ENCODE assay signal across 12 cellular contexts in genomic region chr19:7417671-7418324, GRCh38.
A peak's percentile ranks its signal among the peaks of the same experiment; 100 is the strongest.
DNase-seq lines count a peak whose midpoint lies in the region; ATAC-seq and TF ChIP-seq lines count a peak whose summit lies in the region.
"Had no signal": no experiment of that assay in that cellular context is flagged by ENCODE, and none has a peak within 500 bp of the region (broad histone marks: within the 10 kb centered on the region; RNA-seq: fewer than 3 reads in every experiment).

No MANE protein-coding gene starts in this region.

- no peak overlapping the region for H3K27ac ChIP-seq in H9 (ENCODE audit: insufficient read length, low read depth, low read length)
- H3K27ac ChIP-seq in suprapubic skin: no peak overlapping the region
- H3K27ac ChIP-seq: BLaER1 had no signal

- H3K18ac ChIP-seq in H9 (ENCODE audit: insufficient read length, low read depth, low read length): no peak overlapping the region

- H3K4me3 ChIP-seq in mucosa of descending colon (no peak overlapping the region), suprapubic skin (no peak overlapping the region)
- H3K4me3 ChIP-seq: BLaER1 had no signal

- peak overlapping the region; percentile 53 to 90 (median 90); a peak in 5 of 7 replicates for H3K27ac Mint-ChIP-seq in H9
- H3K27ac Mint-ChIP-seq in brain: peak overlapping the region in 3 of 5 experiments; percentile 31 to 80 (median 49)
- H3K27ac Mint-ChIP-seq: natural killer cell treated with Interleukin-12 subunit alpha and Interleukin-12 subunit beta and Interleukin-15 and Interleukin-18, amount 100 ng/mL, for 72 hours had no signal

- TF ChIP-seq CTCF in H9 (conservative IDR thresholded peaks at IDR 0.05) (no peak), brain (conservative IDR thresholded peaks at IDR 0.05) (no peak), mucosa of descending colon (IDR thresholded peaks at IDR 0.05) (no peak), suprapubic skin (IDR thresholded peaks at IDR 0.05) (no peak)

- H3K4me1 ChIP-seq in H9 (ENCODE audit: insufficient read depth, low read length) (no peaks in the 10 kb centered on the region), mucosa of descending colon (ENCODE audit: low read depth) (no peaks in the 10 kb centered on the region), suprapubic skin (peaks cover 16% of the 10 kb centered on the region)

- H2BK120ac ChIP-seq in H9 (ENCODE audit: low read depth, low read length, poor library complexity, severe bottlenecking): no peak overlapping the region

- no peak overlapping the region for H2AK5ac ChIP-seq in H9 (ENCODE audit: insufficient read length, low read length)

- no peak overlapping the region for H3K4ac ChIP-seq in H9 (ENCODE audit: low read depth, low read length)

- no peak overlapping the region for H2AFZ ChIP-seq in H9 (ENCODE audit: low read length)

- no peaks in the 10 kb centered on the region for H3K9me3 ChIP-seq in H9 (ENCODE audit: control insufficient read depth, low read depth, low read length)
- H3K9me3 ChIP-seq in mucosa of descending colon: no peaks in the 10 kb centered on the region
- no peaks in the 10 kb centered on the region for H3K9me3 ChIP-seq in suprapubic skin
- H3K9me3 ChIP-seq: BLaER1 had no signal

- H3K23ac ChIP-seq in H9 (ENCODE audit: insufficient read length, low read depth, low read length): no peak overlapping the region

- H3K4me1 Mint-ChIP-seq in H9 (peaks cover 16 to 17% of the 10 kb centered on the region in 2 experiments), brain (peaks cover 14% of the 10 kb centered on the region)

- no peak overlapping the region for H2BK15ac ChIP-seq in H9 (ENCODE audit: low read depth, low read length)

- no peak overlapping the region for H2BK12ac ChIP-seq in H9 (ENCODE audit: insufficient read length, low read depth, low read length)

- H3K56ac ChIP-seq in H9 (ENCODE audit: insufficient read length, low read depth, low read length): no peak overlapping the region

- H4K8ac ChIP-seq in H9 (replicated peaks; ENCODE audit: insufficient read length, low read depth, low read length): no peak overlapping the region

- peak; percentile 8 for ATAC-seq in mucosa of descending colon
- ATAC-seq: natural killer cell treated with Interleukin-12 subunit alpha and Interleukin-12 subunit beta and Interleukin-15 and Interleukin-18, amount 100 ng/mL, for 72 hours had no signal

- H4K20me1 ChIP-seq in H9 (ENCODE audit: control insufficient read depth, insufficient read depth, insufficient read length): no peaks in the 10 kb centered on the region

- H4K91ac ChIP-seq in H9 (ENCODE audit: insufficient read length, low read depth, low read length): no peak overlapping the region

- peak; percentile 64 for DNase-seq in AG08396 (ENCODE audit: low spot score)
- no peak for DNase-seq in H9
- DNase-seq in mucosa of descending colon: no peak
- DNase-seq in NCI-H748 treated with DMSO at 0.1 percent for 48 hours (lab: John Stamatoyannopoulos, UW): no peak
- no peak for DNase-seq in suprapubic skin (ENCODE audit: low spot score in 2 of 2)
- DNase-seq in SIG-M5 treated with dmso at 0.1 percent for 504 hours (lab: John Stamatoyannopoulos, UW; ENCODE audit: unreplicated experiment): no peak
- DNase-seq in Ammon's horn (ENCODE audit: low spot score): no peak
- DNase-seq: activated T-cell treated with anti-CD3 and anti-CD28 coated beads for 4 hours, immature natural killer cell had no signal

- no peak overlapping the region for H3K4me2 ChIP-seq in H9 (ENCODE audit: insufficient read depth, insufficient read length, low read length)
- H3K4me2 ChIP-seq: BLaER1 had no signal

- H3K27me3 Mint-ChIP-seq in H9 (ENCODE audit: low read depth) (no peaks in the 10 kb centered on the region; the same call in 1 of the 2 replicates), brain (no peaks in the 10 kb centered on the region)
- H3K27me3 Mint-ChIP-seq: natural killer cell treated with Interleukin-12 subunit alpha and Interleukin-12 subunit beta and Interleukin-15 and Interleukin-18, amount 100 ng/mL, for 72 hours had no signal

- H2BK5ac ChIP-seq in H9 (ENCODE audit: insufficient read length, low read length): no peak overlapping the region

- no peaks in the 10 kb centered on the region for H3K27me3 ChIP-seq in H9 (ENCODE audit: insufficient read depth, low read length)
- no peaks in the 10 kb centered on the region for H3K27me3 ChIP-seq in suprapubic skin
- H3K27me3 ChIP-seq: BLaER1 had no signal

- intact Hi-C loops in mucosa of descending colon (cut with DNase I, micrococcal nuclease): no loop called here

- TF ChIP-seq POLR2A in suprapubic skin (IDR thresholded peaks at IDR 0.05): no peak

- no peak overlapping the region for H4K5ac ChIP-seq in H9 (ENCODE audit: insufficient read length, low read depth, low read length)

- H3K36me3 ChIP-seq in mucosa of descending colon (ENCODE audit: low read depth): no peaks in the 10 kb centered on the region
- no peaks in the 10 kb centered on the region for H3K36me3 ChIP-seq in suprapubic skin

- peaks cover 0 to 9% (median 3%) of the 10 kb centered on the region in 3 experiments; a peak in 5 of 7 replicates for H3K36me3 Mint-ChIP-seq in H9 (ENCODE audit: insufficient read depth in 1 of 3, low read depth in 3 of 3)
- peaks cover 53% of the 10 kb centered on the region for H3K36me3 Mint-ChIP-seq in brain

- H3K79me1 ChIP-seq in H9 (ENCODE audit: insufficient read depth, low read depth, low read length, poor library complexity, severe bottlenecking): no peaks in the 10 kb centered on the region

- peaks cover 3% of the 10 kb centered on the region; the same call in 1 of the 2 replicates for H3K79me2 ChIP-seq in H9 (ENCODE audit: insufficient read depth, low read length)

- no peaks in the 10 kb centered on the region for H3K23me2 ChIP-seq in H9 (ENCODE audit: insufficient read length, low read depth, low read length, poor library complexity, severe bottlenecking)

- no peak overlapping the region for H3T11ph ChIP-seq in H9 (ENCODE audit: low read length)

- H2BK20ac ChIP-seq in H9 (ENCODE audit: low read depth, low read length, poor library complexity, severe bottlenecking): no peak overlapping the region

- H3K4me3 Mint-ChIP-seq in H9 (no peak overlapping the region; a peak in 3 of 5 replicates), brain (no peak overlapping the region)
- H3K4me3 Mint-ChIP-seq: immature natural killer cell; natural killer cell treated with Interleukin-12 subunit alpha and Interleukin-12 subunit beta and Interleukin-15 and Interleukin-18, amount 100 ng/mL, for 72 hours had no signal

- no peak overlapping the region for H3K9ac ChIP-seq in H9 (ENCODE audit: extremely low read depth, insufficient read length, low read length)
- H3K9ac ChIP-seq: BLaER1 had no signal

- no peak overlapping the region for H3K14ac ChIP-seq in H9 (ENCODE audit: insufficient read depth, low read length)

- no peaks in the 10 kb centered on the region for H3K9me3 Mint-ChIP-seq in H9
- H3K9me3 Mint-ChIP-seq in brain: peaks cover 0 to 9% (median 2%) of the 10 kb centered on the region in 5 experiments
- H3K9me3 Mint-ChIP-seq: immature natural killer cell; natural killer cell treated with Interleukin-12 subunit alpha and Interleukin-12 subunit beta and Interleukin-15 and Interleukin-18, amount 100 ng/mL, for 72 hours had no signal

- TF ChIP-seq EP300 in suprapubic skin (IDR thresholded peaks at IDR 0.05): no peak

- no CpG with 5 or more reads among the region's 9 CpGs for WGBS in H9 (ENCODE audit: extremely low coverage, insufficient read length, low lambda C conversion rate)
- WGBS in suprapubic skin: 76% methylated on average over 9 of the region's 9 CpGs
